ENCODE assay signal across 8 cellular contexts in the genomic region with DNA sequence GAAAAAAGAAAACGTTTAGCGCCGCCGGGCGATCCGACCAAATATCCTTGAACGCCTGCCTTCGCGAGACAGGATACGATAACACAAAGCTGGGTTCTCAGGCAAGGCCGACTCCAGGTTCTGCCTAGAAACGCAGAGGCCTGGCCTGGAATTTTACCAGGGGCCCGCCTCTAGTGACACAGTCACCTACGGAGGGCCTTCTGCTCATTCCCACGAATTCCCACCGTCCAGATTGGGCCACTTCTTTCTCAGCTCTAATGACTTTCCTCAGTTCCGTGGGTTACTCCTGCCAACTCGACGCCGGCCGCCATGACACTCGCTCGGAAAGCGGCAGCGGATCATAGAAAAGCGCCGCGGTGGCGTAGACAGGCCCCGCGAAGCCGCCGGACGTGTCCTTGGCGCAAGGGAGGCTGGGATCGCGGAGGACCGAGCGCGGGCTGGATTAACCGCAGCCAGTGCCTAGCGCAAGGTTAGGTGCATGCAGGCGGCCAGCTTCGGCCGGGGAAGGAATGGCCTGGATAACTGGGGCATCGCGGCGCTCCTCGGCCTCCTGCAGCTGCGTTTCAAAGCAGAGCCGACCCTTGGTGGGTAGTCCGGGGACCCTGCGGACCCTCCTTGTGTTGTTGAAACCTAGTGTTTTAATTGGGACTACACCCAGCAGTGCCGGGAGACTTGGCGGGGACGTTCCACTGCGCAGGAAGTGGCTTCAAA. TPM values are rescaled to one million over a fixed set of nuclear protein-coding genes. Genes with fewer than 3 reads are reported as not detected.
DNase-seq lines count a peak whose midpoint lies in the region; ATAC-seq lines count a peak whose summit lies in the region.

A gene (minus strand): TSS at position 340 of the 711 bp plus-strand sequence. CDS start 374 bp downstream, outside the sequence.

- DNase-seq in CD8-positive, alpha-beta memory T cell = peak; percentile 88 to 96 (median 92)
- DNase-seq in HS-27A (ENCODE audit: low read depth) (peak; percentile 66), NOMO-1 (lab: John Stamatoyannopoulos, UW; ENCODE audit: unreplicated experiment in 2 of 2) (peak; percentile 86 to 93), memory B cell (ENCODE audit: low spot score in 2 of 2) (peak; percentile 93 to 98)
- DNase-seq in effector memory CD4-positive, alpha-beta T cell = peak; percentile 81 to 88 (median 87)
- DNase-seq in stimulated activated CD8-positive, alpha-beta memory T cell treated with anti-CD3 and anti-CD28 coated beads, Interleukin-12 subunit alpha, Interleukin-12 subunit beta, amount 100 ng/mL, for 24 hours (ENCODE audit: extremely low read depth) = peak; percentile 84

- no peaks in the 10 kb centered on the region for H3K27me3 Mint-ChIP-seq in CD8-positive, alpha-beta memory T cell
- H3K27me3 Mint-ChIP-seq in memory B cell = no peaks in the 10 kb centered on the region

- peak within 1 kb of the TSS; percentile 89 for H3K27ac ChIP-seq in CD8-positive, alpha-beta memory T cell (ENCODE audit: low read depth, low read length)
- peak within 1 kb of the TSS; percentile 89 for H3K27ac ChIP-seq in effector memory CD4-positive, alpha-beta T cell (ENCODE audit: insufficient read depth, low read length, poor library complexity, severe bottlenecking)

- peak; percentile 95 for ATAC-seq in GM19467 (IDR thresholded peaks at IDR 0.05; ENCODE audit: unreplicated experiment)
- ATAC-seq in memory B cell (ENCODE audit: low read depth) = peak; percentile 94

- CTCF ChIA-PET in CD8-positive, alpha-beta memory T cell (lab: Charles Lee) = interaction anchor here (0.8 to 2.8 kb wide), 6 partner anchors 47 to 82 kb away, joined by 3 to 15 read pairs (median 4); a partner anchor contains a TSS
- CTCF ChIA-PET in activated CD8-positive, alpha-beta memory T cell treated with anti-CD3 and anti-CD28 coated beads for 36 hours (lab: Charles Lee) = interaction anchor here (2.3 kb wide), 1 partner anchor 67 kb away, joined by 8 read pairs; a partner anchor contains a TSS

- H3K4me1 ChIP-seq in CD8-positive, alpha-beta memory T cell (ENCODE audit: insufficient read depth, low read length) = peaks cover 38% of the 10 kb centered on the region
- H3K4me1 ChIP-seq in effector memory CD4-positive, alpha-beta T cell (ENCODE audit: control insufficient read depth, insufficient read depth, low read length, poor library complexity, severe bottlenecking) = peaks cover 18% of the 10 kb centered on the region

- no peaks in the 10 kb centered on the region for H3K36me3 ChIP-seq in CD8-positive, alpha-beta memory T cell (ENCODE audit: insufficient read depth, low read length)
- H3K36me3 ChIP-seq in effector memory CD4-positive, alpha-beta T cell (ENCODE audit: control insufficient read depth, insufficient read depth, low read length) = no peaks in the 10 kb centered on the region

- H3K9me3 Mint-ChIP-seq in CD8-positive, alpha-beta memory T cell = no peaks in the 10 kb centered on the region
- no peaks in the 10 kb centered on the region for H3K9me3 Mint-ChIP-seq in memory B cell

- H3K36me3 Mint-ChIP-seq in CD8-positive, alpha-beta memory T cell = peaks cover 0 to 31% (median 4%) of the 10 kb centered on the region in 3 donors
- H3K36me3 Mint-ChIP-seq in memory B cell = peaks cover 7% of the 10 kb centered on the region

- H3K4me3 ChIP-seq in CD8-positive, alpha-beta memory T cell (ENCODE audit: low read length) = peak within 1 kb of the TSS; percentile 83
- H3K4me3 ChIP-seq in effector memory CD4-positive, alpha-beta T cell (ENCODE audit: insufficient read depth, low read depth, low read length, poor library complexity, severe bottlenecking) = peak within 1 kb of the TSS; percentile 89

- H3K27me3 ChIP-seq in CD8-positive, alpha-beta memory T cell (ENCODE audit: insufficient read depth, low read length, poor library complexity, severe bottlenecking) = no peaks in the 10 kb centered on the region
- H3K27me3 ChIP-seq in effector memory CD4-positive, alpha-beta T cell (replicated peaks; ENCODE audit: control insufficient read depth, insufficient read depth, low read length, poor library complexity, severe bottlenecking) = no peaks in the 10 kb centered on the region

- H3K4me3 Mint-ChIP-seq in CD8-positive, alpha-beta memory T cell = peak within 1 kb of the TSS; percentile 93 to 99 (median 97)
- H3K4me3 Mint-ChIP-seq in memory B cell = peak within 1 kb of the TSS; percentile 93

- POLR2A ChIA-PET in CD8-positive, alpha-beta memory T cell (lab: Charles Lee) = interaction anchor here (0.5 to 2.4 kb wide), 7 partner anchors 37 to 1250 kb away, joined by 3 to 24 read pairs (median 5); a partner anchor contains a TSS
- POLR2A ChIA-PET in activated CD8-positive, alpha-beta memory T cell treated with anti-CD3 and anti-CD28 coated beads for 36 hours (lab: Charles Lee) = interaction anchor here (0.5 to 2.6 kb wide), 9 partner anchors 59 to 725 kb away, joined by 3 to 12 read pairs (median 3); a partner anchor contains a TSS

- peaks cover 47 to 57% (median 49%) of the 10 kb centered on the region in 3 donors for H3K4me1 Mint-ChIP-seq in CD8-positive, alpha-beta memory T cell
- H3K4me1 Mint-ChIP-seq in memory B cell = peaks cover 29% of the 10 kb centered on the region

- no peaks in the 10 kb centered on the region for H3K9me3 ChIP-seq in CD8-positive, alpha-beta memory T cell (ENCODE audit: low read length)
- no peaks in the 10 kb centered on the region for H3K9me3 ChIP-seq in effector memory CD4-positive, alpha-beta T cell (ENCODE audit: control insufficient read depth, low read length)

- peak within 1 kb of the TSS; percentile 98 to 100 (median 98) for H3K27ac Mint-ChIP-seq in CD8-positive, alpha-beta memory T cell
- H3K27ac Mint-ChIP-seq in memory B cell = peak within 1 kb of the TSS; percentile 98

RNA-seq across cellular contexts. Expression of the gene that starts here (rescaled TPM):
- total RNA-seq in CD8-positive, alpha-beta memory T cell = 10 to 100 TPM; 45.7 to 50.8 TPM
- polyA plus RNA-seq in CD8-positive, alpha-beta memory T cell = 75.2 TPM
- total RNA-seq in activated CD8-positive, alpha-beta memory T cell treated with anti-CD3 and anti-CD28 coated beads for 36 hours = 10 to 100 TPM; 43.9 to 44.4 TPM

Comparison
In these comparisons a context has a peak if more than half of its experiments do, and no peak if none do; other contexts are left out.
1. Peak in every context shown above with its lines: DNase-seq, ATAC-seq, H3K4me3 ChIP-seq and H3K27ac ChIP-seq.